ENCODE assay signal across 22 cellular contexts in the genomic region with DNA sequence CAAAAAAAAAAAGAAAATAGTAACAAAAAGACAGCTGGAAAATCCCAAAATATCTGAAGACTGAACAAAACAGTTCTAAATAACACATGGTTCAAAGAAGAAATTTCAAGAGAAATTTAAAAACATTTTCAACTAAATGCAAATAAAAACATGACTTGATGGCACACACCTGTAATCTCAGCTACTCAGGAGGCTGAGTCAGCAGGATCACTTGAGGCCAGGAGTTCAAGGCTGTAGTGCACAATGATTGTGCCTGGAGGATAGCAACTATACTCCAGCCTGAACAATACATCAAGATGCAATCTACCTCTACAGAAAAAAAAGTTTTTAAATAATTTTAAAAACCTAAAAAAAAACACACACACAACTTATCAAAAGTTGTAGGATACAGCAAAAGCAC.
"Had no signal": no experiment of that assay in that cellular context is flagged by ENCODE, and none has a peak within 500 bp of the region (broad histone marks: within the 10 kb centered on the region; RNA-seq: fewer than 3 reads in every experiment).

No MANE protein-coding gene starts in this region.

- H3K4me3 Mint-ChIP-seq: mesothelial cell of epicardium had no signal

- H3K4me3 ChIP-seq: colonic mucosa, dorsolateral prefrontal cortex, esophagus muscularis mucosa, gastrocnemius medialis, heart right ventricle, left lung, lower lobe of right lung had no signal

- H3K4me1 ChIP-seq: colonic mucosa, gastrocnemius medialis had no signal

- H3K36me3 ChIP-seq: colonic mucosa, esophagus muscularis mucosa, gastrocnemius medialis, heart right ventricle, left lung, lower lobe of right lung had no signal

- H3K9me3 ChIP-seq: colonic mucosa, esophagus muscularis mucosa, gastrocnemius medialis, left lung had no signal

- H3K27ac Mint-ChIP-seq: mesothelial cell of epicardium had no signal

- ATAC-seq: gastrocnemius medialis, heart right ventricle, left cardiac atrium, left lung, left ventricle myocardium superior, lower lobe of right lung had no signal

- FAIRE-seq: endothelial cell of umbilical vein, islet of Langerhans, keratinocyte had no signal

- H3K27me3 ChIP-seq: colonic mucosa, dorsolateral prefrontal cortex, esophagus muscularis mucosa, gastrocnemius medialis, heart right ventricle, left lung had no signal

- H3K27ac ChIP-seq: colonic mucosa, dorsolateral prefrontal cortex, esophagus muscularis mucosa, gastrocnemius medialis, heart right ventricle, left lung, lower lobe of right lung had no signal

- DNase-seq: colonic mucosa; cortex of kidney; dermis blood vessel endothelial cell; dorsolateral prefrontal cortex; effector CD4-positive, alpha-beta T cell; effector memory CD4-positive, alpha-beta T cell; foreskin melanocyte; gastrocnemius medialis; glutamatergic neuron; head of caudate nucleus; heart right ventricle; hippocampal formation; left cardiac atrium; left lung; left ventricle myocardium superior; lower lobe of right lung; mesenchymal stem cell had no signal
